Comparison of ENCODE assay signal across 1 cellular context in the genomic region with DNA sequence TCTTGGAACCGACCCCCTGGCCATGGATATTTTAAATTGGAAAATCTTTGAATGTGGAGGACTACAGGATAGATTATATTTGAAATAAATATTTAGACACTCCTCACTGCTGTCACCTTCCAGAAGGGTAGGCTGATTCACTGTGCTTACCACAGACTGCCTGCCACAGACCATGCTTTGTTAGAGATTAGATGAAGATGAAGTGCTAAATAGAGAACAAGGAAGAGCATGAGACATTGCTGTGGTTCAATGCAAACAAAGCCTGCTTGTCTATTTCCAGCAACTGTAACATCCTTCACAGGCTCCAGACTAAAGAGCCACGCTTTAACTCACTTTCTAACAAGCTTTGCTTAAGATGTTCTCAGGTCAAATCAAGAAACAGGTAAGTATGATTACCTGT.
TF ChIP-seq lines count a peak whose summit lies in the region.

No MANE protein-coding gene starts in this region.

TF ChIP-seq in HepG2, 621 proteins besides CTCF, POLR2A, EP300 and RAD21 (continued from another document):
- TF ChIP-seq, protein P1, sequence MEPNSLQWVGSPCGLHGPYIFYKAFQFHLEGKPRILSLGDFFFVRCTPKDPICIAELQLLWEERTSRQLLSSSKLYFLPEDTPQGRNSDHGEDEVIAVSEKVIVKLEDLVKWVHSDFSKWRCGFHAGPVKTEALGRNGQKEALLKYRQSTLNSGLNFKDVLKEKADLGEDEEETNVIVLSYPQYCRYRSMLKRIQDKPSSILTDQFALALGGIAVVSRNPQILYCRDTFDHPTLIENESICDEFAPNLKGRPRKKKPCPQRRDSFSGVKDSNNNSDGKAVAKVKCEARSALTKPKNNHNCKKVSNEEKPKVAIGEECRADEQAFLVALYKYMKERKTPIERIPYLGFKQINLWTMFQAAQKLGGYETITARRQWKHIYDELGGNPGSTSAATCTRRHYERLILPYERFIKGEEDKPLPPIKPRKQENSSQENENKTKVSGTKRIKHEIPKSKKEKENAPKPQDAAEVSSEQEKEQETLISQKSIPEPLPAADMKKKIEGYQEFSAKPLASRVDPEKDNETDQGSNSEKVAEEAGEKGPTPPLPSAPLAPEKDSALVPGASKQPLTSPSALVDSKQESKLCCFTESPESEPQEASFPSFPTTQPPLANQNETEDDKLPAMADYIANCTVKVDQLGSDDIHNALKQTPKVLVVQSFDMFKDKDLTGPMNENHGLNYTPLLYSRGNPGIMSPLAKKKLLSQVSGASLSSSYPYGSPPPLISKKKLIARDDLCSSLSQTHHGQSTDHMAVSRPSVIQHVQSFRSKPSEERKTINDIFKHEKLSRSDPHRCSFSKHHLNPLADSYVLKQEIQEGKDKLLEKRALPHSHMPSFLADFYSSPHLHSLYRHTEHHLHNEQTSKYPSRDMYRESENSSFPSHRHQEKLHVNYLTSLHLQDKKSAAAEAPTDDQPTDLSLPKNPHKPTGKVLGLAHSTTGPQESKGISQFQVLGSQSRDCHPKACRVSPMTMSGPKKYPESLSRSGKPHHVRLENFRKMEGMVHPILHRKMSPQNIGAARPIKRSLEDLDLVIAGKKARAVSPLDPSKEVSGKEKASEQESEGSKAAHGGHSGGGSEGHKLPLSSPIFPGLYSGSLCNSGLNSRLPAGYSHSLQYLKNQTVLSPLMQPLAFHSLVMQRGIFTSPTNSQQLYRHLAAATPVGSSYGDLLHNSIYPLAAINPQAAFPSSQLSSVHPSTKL (CRISPR knock-in tag; IDR thresholded peaks at IDR 0.05) = peak; percentile 60
- TF ChIP-seq SOX5 (CRISPR knock-in tag; IDR thresholded peaks at IDR 0.05; ENCODE audit: borderline replicate concordance) = peak; percentile 46; the same call in 1 of the 2 replicates
- peak; percentile 55; the same call in 1 of the 2 replicates for TF ChIP-seq ELF3 (CRISPR knock-in tag; IDR thresholded peaks at IDR 0.05)
TF ChIP-seq in HepG2: peak in this region for 9.
